In genomic region chr15:96339662-96340347, GRCh38 we compare ENCODE assay signal across 9 cellular contexts. TPM values are rescaled to one million over a fixed set of nuclear protein-coding genes. Genes with fewer than 3 reads are reported as not detected.
DNase-seq lines count a peak whose midpoint lies in the region; ATAC-seq and TF ChIP-seq lines count a peak whose summit lies in the region.
"Had no signal": no experiment of that assay in that cellular context is flagged by ENCODE, and none has a peak within 500 bp of the region (broad histone marks: within the 10 kb centered on the region; RNA-seq: fewer than 3 reads in every experiment).

No MANE protein-coding gene starts in this region.

- intact Hi-C loops in heart left ventricle (cut with DNase I), result loop anchor here in 7 of 10 donors (5.0 to 10.0 kb wide), 4 partner anchors 735 to 1665 kb away; no protein-coding TSS in a partner anchor
- intact Hi-C loops in left ventricle myocardium superior (cut with micrococcal nuclease), result no loop called here

- no peak for ATAC-seq in heart left ventricle
- no peak for ATAC-seq in left ventricle myocardium superior

- H3K27ac ChIP-seq in heart left ventricle (peak overlapping the region; percentile 85 to 96 (median 92)), mucosa of rectum (ENCODE audit: low read depth in 2 of 2, low read length in 2 of 2) (peak overlapping the region; percentile 63 to 89), urinary bladder (ENCODE audit: low read depth) (no peak overlapping the region)

- H3K4me3 ChIP-seq in heart left ventricle (peak overlapping the region; percentile 64 to 91 (median 72)), mucosa of rectum (ENCODE audit: low read length in 2 of 2) (peak overlapping the region; percentile 68 to 69), urinary bladder (ENCODE audit: low read depth, low read length) (peak overlapping the region; percentile 61)

- H3K36me3 ChIP-seq in heart left ventricle (peaks cover 0 to 27% (median 6%) of the 10 kb centered on the region in 9 donors), mucosa of rectum (ENCODE audit: control insufficient read depth in 2 of 2, insufficient read depth in 2 of 2, low read length in 2 of 2) (peaks cover 2% of the 10 kb centered on the region in 2 donors), urinary bladder (ENCODE audit: insufficient read depth) (peaks cover 1% of the 10 kb centered on the region)

- WGBS in heart left ventricle, 4 donors, result 20 to 28% (median 21%) methylated on average over 8 of the region's 8 CpGs
- WGBS in urinary bladder, result 4% methylated on average over 8 of the region's 8 CpGs

- H3K9me3 ChIP-seq in heart left ventricle (no peaks in the 10 kb centered on the region), mucosa of rectum (ENCODE audit: control insufficient read depth in 2 of 2, low read length in 2 of 2) (no peaks in the 10 kb centered on the region)

- H3K27me3 ChIP-seq in heart left ventricle (peaks cover 0 to 85% (median 7%) of the 10 kb centered on the region in 9 donors), mucosa of rectum (ENCODE audit: control insufficient read depth in 2 of 2, insufficient read depth in 2 of 2, low read length in 2 of 2) (no peaks in the 10 kb centered on the region)

- no peak for TF ChIP-seq CTCF in heart left ventricle (IDR thresholded peaks at IDR 0.05)

- peak overlapping the region; percentile 66 to 89 for H3K9ac ChIP-seq in mucosa of rectum (ENCODE audit: low read depth in 1 of 2, low read length in 2 of 2)

- H3K4me1 ChIP-seq in heart left ventricle (peaks cover 0 to 28% (median 6%) of the 10 kb centered on the region in 12 donors), mucosa of rectum (ENCODE audit: control insufficient read depth in 2 of 2, insufficient read depth in 2 of 2, low read length in 2 of 2) (peaks cover 2 to 35% of the 10 kb centered on the region in 2 donors), urinary bladder (ENCODE audit: insufficient read depth) (no peaks in the 10 kb centered on the region)

- TF ChIP-seq POLR2A in heart left ventricle (IDR thresholded peaks at IDR 0.05), result no peak

- no peak for DNase-seq in heart left ventricle
- no peak for DNase-seq in left ventricle myocardium superior
- peak; percentile 44 for DNase-seq in dermis blood vessel endothelial cell
- no peak for DNase-seq in NCI-H2171 (lab: John Stamatoyannopoulos, UW)
- DNase-seq in activated T-cell treated with anti-CD3 and anti-CD28 coated beads, Interleukin-2, amount 50 U/mL, for 1 hour, result no peak
- no peak for DNase-seq in cerebellum (ENCODE audit: low spot score)

RNA-seq across cellular contexts. Expression of gene NR2F2, which starts 9.3 kb away (rescaled TPM):
- total RNA-seq in heart left ventricle (10 to 100 TPM; 11.9 to 22.4 (median 16.5) TPM), left ventricle myocardium superior (18.0 TPM), dermis blood vessel endothelial cell (14.0 and 36.6 TPM in 2 replicates), urinary bladder (28.0 TPM), cerebellum (22.8 TPM)
- polyA plus RNA-seq in heart left ventricle (10 to 100 TPM; 11.8 to 16.1 TPM), urinary bladder (66.2 TPM)
- total RNA-seq: T-helper 2 cell treated with Interferon-gamma antibody and Interleukin-4, amounts not matched to agents 100 ng/mL and 5 ng/mL, for 36 hours had no signal
